1 cellular context compared by ENCODE assay signal in the genomic region with DNA sequence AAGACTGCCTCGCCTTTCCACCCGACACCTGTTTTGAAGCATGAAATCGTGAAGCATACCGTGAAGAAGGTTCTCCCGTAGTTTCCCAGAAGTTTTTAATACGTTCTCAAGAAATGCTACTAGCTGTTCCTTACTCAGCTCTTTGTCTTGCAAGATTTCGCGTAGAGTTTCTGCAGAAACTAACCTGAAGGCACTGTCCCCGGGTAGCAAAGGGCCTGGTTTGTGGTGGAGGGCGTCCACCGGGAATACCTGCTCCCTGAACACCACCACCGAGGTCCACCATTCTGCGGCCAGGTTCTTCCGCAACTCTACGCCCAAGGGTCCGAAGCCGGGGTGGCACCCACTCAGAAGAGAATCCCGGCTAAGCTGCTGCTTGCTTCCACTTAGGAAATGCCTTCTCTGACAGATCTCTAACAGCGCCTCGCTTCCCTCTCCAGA.
A peak's percentile ranks its signal among the peaks of the same experiment; 100 is the strongest.
TF ChIP-seq lines count a peak whose summit lies in the region.

No MANE protein-coding gene starts in this region.

TF ChIP-seq in HepG2, 621 proteins besides CTCF, POLR2A, EP300 and RAD21 (continues in another document):
- TF ChIP-seq HNRNPL (IDR thresholded peaks at IDR 0.05; ENCODE audit: low read depth, low read length) (0 out of 2 replicates have a peak, but pooled peaks have one; percentile 28), NFIB (CRISPR knock-in tag; IDR thresholded peaks at IDR 0.05; ENCODE audit: borderline replicate concordance) (peak; percentile 80; the same call in 1 of the 2 replicates), ISX (CRISPR knock-in tag; conservative IDR thresholded peaks at IDR 0.05) (0 out of 2 replicates have a peak, but pooled peaks have one; percentile 76), TEAD3 (CRISPR knock-in tag; optimal IDR thresholded peaks at IDR 0.05; ENCODE audit: borderline replicate concordance) (no peak), XRCC5 (optimal IDR thresholded peaks at IDR 0.05; ENCODE audit: low read length) (peak; percentile 15), ZBTB43 (CRISPR knock-in tag; conservative IDR thresholded peaks at IDR 0.05) (0 out of 2 replicates have a peak, but pooled peaks have one; percentile 37), MAF1 (CRISPR knock-in tag; IDR thresholded peaks at IDR 0.05; ENCODE audit: borderline replicate concordance) (no peak), KAT7 (CRISPR knock-in tag; IDR thresholded peaks at IDR 0.05; ENCODE audit: borderline replicate concordance) (0 out of 2 replicates have a peak, but pooled peaks have one; percentile 47), NAIF1 (CRISPR knock-in tag; IDR thresholded peaks at IDR 0.05; ENCODE audit: borderline replicate concordance) (0 out of 2 replicates have a peak, but pooled peaks have one; percentile 0), ARHGAP35 (CRISPR knock-in tag; IDR thresholded peaks at IDR 0.05; ENCODE audit: borderline replicate concordance) (no peak), GATAD2A (CRISPR knock-in tag; IDR thresholded peaks at IDR 0.05) (no peak), ZNF329 (CRISPR knock-in tag; IDR thresholded peaks at IDR 0.05; ENCODE audit: low read depth) (0 out of 2 replicates have a peak, but pooled peaks have one; percentile 43), CBX5 (CRISPR knock-in tag; IDR thresholded peaks at IDR 0.05; ENCODE audit: borderline replicate concordance) (no peak), CC2D1A (CRISPR knock-in tag; IDR thresholded peaks at IDR 0.05) (0 out of 2 replicates have a peak, but pooled peaks have one; percentile 3), MAFF (IDR thresholded peaks at IDR 0.05; ENCODE audit: low read depth, low read length) (no peak), ZNF296 (CRISPR knock-in tag; conservative IDR thresholded peaks at IDR 0.05) (peak; percentile 91; the same call in 1 of the 2 replicates), ETV5 (CRISPR knock-in tag; IDR thresholded peaks at IDR 0.05; ENCODE audit: borderline replicate concordance) (no peak), SRSF1 (optimal IDR thresholded peaks at IDR 0.05; ENCODE audit: low read depth, low read length) (peak; percentile 10), PRDM15 (CRISPR knock-in tag; IDR thresholded peaks at IDR 0.05) (no peak), AKNA (CRISPR knock-in tag; IDR thresholded peaks at IDR 0.05; ENCODE audit: borderline replicate concordance) (peak; percentile 47; the same call in 1 of the 2 replicates), TRIM24 (CRISPR knock-in tag; IDR thresholded peaks at IDR 0.05) (0 out of 2 replicates have a peak, but pooled peaks have one; percentile 29)
- TF ChIP-seq, protein P1, sequence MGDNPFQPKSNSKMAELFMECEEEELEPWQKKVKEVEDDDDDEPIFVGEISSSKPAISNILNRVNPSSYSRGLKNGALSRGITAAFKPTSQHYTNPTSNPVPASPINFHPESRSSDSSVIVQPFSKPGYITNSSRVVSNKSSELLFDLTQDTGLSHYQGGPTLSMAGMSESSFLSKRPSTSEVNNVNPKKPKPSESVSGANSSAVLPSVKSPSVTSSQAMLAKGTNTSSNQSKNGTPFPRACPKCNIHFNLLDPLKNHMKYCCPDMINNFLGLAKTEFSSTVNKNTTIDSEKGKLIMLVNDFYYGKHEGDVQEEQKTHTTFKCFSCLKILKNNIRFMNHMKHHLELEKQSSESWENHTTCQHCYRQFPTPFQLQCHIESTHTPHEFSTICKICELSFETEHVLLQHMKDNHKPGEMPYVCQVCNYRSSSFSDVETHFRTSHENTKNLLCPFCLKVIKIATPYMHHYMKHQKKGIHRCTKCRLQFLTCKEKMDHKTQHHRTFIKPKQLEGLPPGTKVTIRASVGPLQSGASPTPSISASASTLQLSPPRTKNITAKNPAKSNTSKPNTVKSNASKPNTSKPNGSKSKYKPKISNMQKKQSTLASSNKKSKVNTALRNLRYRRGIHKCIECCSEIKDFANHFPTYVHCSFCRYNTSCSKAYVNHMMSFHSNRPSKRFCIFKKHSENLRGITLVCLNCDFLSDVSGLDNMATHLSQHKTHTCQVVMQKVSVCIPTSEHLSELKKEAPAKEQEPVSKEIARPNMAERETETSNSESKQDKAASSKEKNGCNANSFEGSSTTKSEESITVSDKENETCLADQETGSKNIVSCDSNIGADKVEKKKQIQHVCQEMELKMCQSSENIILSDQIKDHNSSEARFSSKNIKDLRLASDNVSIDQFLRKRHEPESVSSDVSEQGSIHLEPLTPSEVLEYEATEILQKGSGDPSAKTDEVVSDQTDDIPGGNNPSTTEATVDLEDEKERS (CRISPR knock-in tag; IDR thresholded peaks at IDR 0.05) = 0 out of 2 replicates have a peak, but pooled peaks have one; percentile 40
- TF ChIP-seq, protein P2, sequence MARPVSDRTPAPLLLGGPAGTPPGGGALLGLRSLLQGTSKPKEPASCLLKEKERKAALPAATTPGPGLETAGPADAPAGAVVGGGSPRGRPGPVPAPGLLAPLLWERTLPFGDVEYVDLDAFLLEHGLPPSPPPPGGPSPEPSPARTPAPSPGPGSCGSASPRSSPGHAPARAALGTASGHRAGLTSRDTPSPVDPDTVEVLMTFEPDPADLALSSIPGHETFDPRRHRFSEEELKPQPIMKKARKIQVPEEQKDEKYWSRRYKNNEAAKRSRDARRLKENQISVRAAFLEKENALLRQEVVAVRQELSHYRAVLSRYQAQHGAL (CRISPR knock-in tag; IDR thresholded peaks at IDR 0.05; ENCODE audit: not compliant biosample characterization) = peak; percentile 6
- TF ChIP-seq, protein P3, sequence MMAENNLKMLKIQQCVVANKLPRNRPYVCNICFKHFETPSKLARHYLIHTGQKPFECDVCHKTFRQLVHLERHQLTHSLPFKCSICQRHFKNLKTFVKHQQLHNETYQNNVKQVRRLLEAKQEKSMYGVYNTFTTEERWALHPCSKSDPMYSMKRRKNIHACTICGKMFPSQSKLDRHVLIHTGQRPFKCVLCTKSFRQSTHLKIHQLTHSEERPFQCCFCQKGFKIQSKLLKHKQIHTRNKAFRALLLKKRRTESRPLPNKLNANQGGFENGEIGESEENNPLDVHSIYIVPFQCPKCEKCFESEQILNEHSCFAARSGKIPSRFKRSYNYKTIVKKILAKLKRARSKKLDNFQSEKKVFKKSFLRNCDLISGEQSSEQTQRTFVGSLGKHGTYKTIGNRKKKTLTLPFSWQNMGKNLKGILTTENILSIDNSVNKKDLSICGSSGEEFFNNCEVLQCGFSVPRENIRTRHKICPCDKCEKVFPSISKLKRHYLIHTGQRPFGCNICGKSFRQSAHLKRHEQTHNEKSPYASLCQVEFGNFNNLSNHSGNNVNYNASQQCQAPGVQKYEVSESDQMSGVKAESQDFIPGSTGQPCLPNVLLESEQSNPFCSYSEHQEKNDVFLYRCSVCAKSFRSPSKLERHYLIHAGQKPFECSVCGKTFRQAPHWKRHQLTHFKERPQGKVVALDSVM (CRISPR knock-in tag; IDR thresholded peaks at IDR 0.05) = no peak
- TF ChIP-seq, protein P4, sequence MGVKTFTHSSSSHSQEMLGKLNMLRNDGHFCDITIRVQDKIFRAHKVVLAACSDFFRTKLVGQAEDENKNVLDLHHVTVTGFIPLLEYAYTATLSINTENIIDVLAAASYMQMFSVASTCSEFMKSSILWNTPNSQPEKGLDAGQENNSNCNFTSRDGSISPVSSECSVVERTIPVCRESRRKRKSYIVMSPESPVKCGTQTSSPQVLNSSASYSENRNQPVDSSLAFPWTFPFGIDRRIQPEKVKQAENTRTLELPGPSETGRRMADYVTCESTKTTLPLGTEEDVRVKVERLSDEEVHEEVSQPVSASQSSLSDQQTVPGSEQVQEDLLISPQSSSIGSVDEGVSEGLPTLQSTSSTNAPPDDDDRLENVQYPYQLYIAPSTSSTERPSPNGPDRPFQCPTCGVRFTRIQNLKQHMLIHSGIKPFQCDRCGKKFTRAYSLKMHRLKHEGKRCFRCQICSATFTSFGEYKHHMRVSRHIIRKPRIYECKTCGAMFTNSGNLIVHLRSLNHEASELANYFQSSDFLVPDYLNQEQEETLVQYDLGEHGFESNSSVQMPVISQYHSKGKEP (CRISPR knock-in tag; IDR thresholded peaks at IDR 0.05) = peak; percentile 61; the same call in 1 of the 2 replicates
